26 cellular contexts compared by ENCODE assay signal in genomic region chr2:99645960-99646359, GRCh38.
"Had no signal": no experiment of that assay in that cellular context is flagged by ENCODE, and none has a peak within 500 bp of the region (broad histone marks: within the 10 kb centered on the region; RNA-seq: fewer than 3 reads in every experiment).

No MANE protein-coding gene starts in this region.

- H3K36me3 ChIP-seq: neural progenitor cell, ovary, suprapubic skin, transverse colon, vagina had no signal

- H3K4me1 ChIP-seq: neural progenitor cell had no signal

- H3K4me3 ChIP-seq: coronary artery, lung, neural progenitor cell, ovary, psoas muscle, suprapubic skin, transverse colon, vagina had no signal

- H3K9me3 ChIP-seq: ovary, psoas muscle, suprapubic skin, transverse colon, vagina had no signal

- FAIRE-seq: endometrium, frontal cortex, small intestine had no signal

- H3K9ac ChIP-seq: neural progenitor cell had no signal

- H2AFZ ChIP-seq: neural progenitor cell had no signal

- DNase-seq: dermis blood vessel endothelial cell; effector memory CD8-positive, alpha-beta T cell; erythroblast; hypothalamus; immature natural killer cell; islet precursor cell; kidney glomerular epithelial cell; natural killer cell; nucleus accumbens; ovary; posterior cingulate gyrus; psoas muscle; right cardiac atrium; small intestine; stimulated activated CD4-positive, alpha-beta T cell treated with anti-CD3 and anti-CD28 coated beads, Interleukin-15, amount 100 ng/mL, for 24 hours; stimulated activated CD4-positive, alpha-beta T cell treated with anti-CD3 and anti-CD28 coated beads, Interleukin-2, amount 100 ng/mL, for 48 hours; stimulated activated naive CD4-positive, alpha-beta T cell; stimulated activated naive CD8-positive, alpha-beta T cell treated with anti-CD3 and anti-CD28 coated beads, Interleukin-15, amount 100 ng/mL, for 72 hours; transverse colon had no signal

- H3K27ac ChIP-seq: coronary artery, neural progenitor cell, ovary, psoas muscle, suprapubic skin, transverse colon, vagina had no signal

- H3K4me2 ChIP-seq: neural progenitor cell had no signal

- ATAC-seq: effector memory CD8-positive, alpha-beta T cell; natural killer cell; psoas muscle; right cardiac atrium; stimulated activated naive CD8-positive, alpha-beta T cell treated with anti-CD3 and anti-CD28 coated beads, Interleukin-15, amount 100 ng/mL, for 72 hours had no signal

- H3K27me3 ChIP-seq: neural progenitor cell, ovary, suprapubic skin, transverse colon, vagina had no signal
